12 cellular contexts compared by ENCODE assay signal in genomic region chr18:67926929-67927864, GRCh38.
"Had no signal": no experiment of that assay in that cellular context is flagged by ENCODE, and none has a peak within 500 bp of the region (broad histone marks: within the 10 kb centered on the region; RNA-seq: fewer than 3 reads in every experiment).

No MANE protein-coding gene starts in this region.

- H3K36me3 Mint-ChIP-seq: activated naive CD8-positive, alpha-beta T cell treated with anti-CD3 and anti-CD28 coated beads for 36 hours; memory B cell; naive thymus-derived CD4-positive, alpha-beta T cell; stimulated activated effector memory CD8-positive, alpha-beta T cell treated with anti-CD3 and anti-CD28 coated beads, Interleukin-12 subunit alpha, Interleukin-12 subunit beta, amount 100 ng/mL, for 72 hours had no signal

- DNase-seq: activated naive CD8-positive, alpha-beta T cell treated with anti-CD3 and anti-CD28 coated beads for 36 hours; anterior cingulate cortex; effector CD8-positive, alpha-beta T cell; kidney glomerular epithelial cell; left ventricle myocardium superior; mucosa of descending colon; naive thymus-derived CD4-positive, alpha-beta T cell; T-helper 2 cell had no signal

- H3K4me1 ChIP-seq: parathyroid adenoma had no signal

- H3K27ac ChIP-seq: parathyroid adenoma had no signal

- H3K9me3 Mint-ChIP-seq: activated naive CD8-positive, alpha-beta T cell treated with anti-CD3 and anti-CD28 coated beads for 36 hours; activated T-helper 1 cell treated with anti-CD3 and anti-CD28 coated beads, Interleukin-12 subunit alpha, Interleukin-12 subunit beta, Interleukin-2, Interleukin-4 antibody, amounts not matched to agents 30 ng/mL and 10 ng/mL and 1 ng/mL, durations not matched to agents 14 hours and 24 hours and 36 hours; stimulated activated effector memory CD8-positive, alpha-beta T cell treated with anti-CD3 and anti-CD28 coated beads, Interleukin-12 subunit alpha, Interleukin-12 subunit beta, amount 100 ng/mL, for 72 hours had no signal

- H3K4me3 Mint-ChIP-seq: activated naive CD8-positive, alpha-beta T cell treated with anti-CD3 and anti-CD28 coated beads for 36 hours; activated T-helper 1 cell treated with anti-CD3 and anti-CD28 coated beads, Interleukin-12 subunit alpha, Interleukin-12 subunit beta, Interleukin-2, Interleukin-4 antibody, amounts not matched to agents 30 ng/mL and 10 ng/mL and 1 ng/mL, durations not matched to agents 14 hours and 24 hours and 36 hours; memory B cell; naive thymus-derived CD4-positive, alpha-beta T cell; stimulated activated effector memory CD8-positive, alpha-beta T cell treated with anti-CD3 and anti-CD28 coated beads, Interleukin-12 subunit alpha, Interleukin-12 subunit beta, amount 100 ng/mL, for 72 hours had no signal

- H3K4me3 ChIP-seq: mucosa of descending colon had no signal

- H3K27me3 Mint-ChIP-seq: activated naive CD8-positive, alpha-beta T cell treated with anti-CD3 and anti-CD28 coated beads for 36 hours; memory B cell had no signal

- H3K9me3 ChIP-seq: mucosa of descending colon had no signal

- H3K4me1 Mint-ChIP-seq: activated naive CD8-positive, alpha-beta T cell treated with anti-CD3 and anti-CD28 coated beads for 36 hours; memory B cell; naive thymus-derived CD4-positive, alpha-beta T cell; stimulated activated effector memory CD8-positive, alpha-beta T cell treated with anti-CD3 and anti-CD28 coated beads, Interleukin-12 subunit alpha, Interleukin-12 subunit beta, amount 100 ng/mL, for 72 hours had no signal

- H3K27ac Mint-ChIP-seq: activated naive CD8-positive, alpha-beta T cell treated with anti-CD3 and anti-CD28 coated beads for 36 hours; activated T-helper 1 cell treated with anti-CD3 and anti-CD28 coated beads, Interleukin-12 subunit alpha, Interleukin-12 subunit beta, Interleukin-2, Interleukin-4 antibody, amounts not matched to agents 30 ng/mL and 10 ng/mL and 1 ng/mL, durations not matched to agents 14 hours and 24 hours and 36 hours; memory B cell; naive thymus-derived CD4-positive, alpha-beta T cell; stimulated activated effector memory CD8-positive, alpha-beta T cell treated with anti-CD3 and anti-CD28 coated beads, Interleukin-12 subunit alpha, Interleukin-12 subunit beta, amount 100 ng/mL, for 72 hours had no signal
